In genomic region chr16:50521246-50521900, GRCh38 we compare ENCODE assay signal across 14 cellular contexts.
"Had no signal": no experiment of that assay in that cellular context is flagged by ENCODE, and none has a peak within 500 bp of the region (broad histone marks: within the 10 kb centered on the region; RNA-seq: fewer than 3 reads in every experiment).

No MANE protein-coding gene starts in this region.

- H3K27ac ChIP-seq: epithelial cell of prostate, right atrium auricular region, upper lobe of left lung had no signal

- DNase-seq: activated CD8-positive, alpha-beta memory T cell treated with anti-CD3 and anti-CD28 coated beads, Interleukin-2, amount 10 ng/mL, durations not matched to agents 7 days and 5 days; activated gamma-delta T cell; activated T-cell treated with anti-CD3 and anti-CD28 coated beads, Interleukin-2, amount 50 U/mL, for 4 hours; effector memory CD8-positive, alpha-beta T cell; left colon; small intestine; stimulated activated naive CD8-positive, alpha-beta T cell treated with anti-CD3 and anti-CD28 coated beads, Interleukin-15, Interleukin-2, amounts not matched to agents 100 U/mL and 50 U/mL, for 24 hours; T-helper 9 cell; upper lobe of left lung had no signal

- H3K4me3 ChIP-seq: right atrium auricular region, upper lobe of left lung had no signal

- H3K4me1 ChIP-seq: right atrium auricular region, upper lobe of left lung had no signal

- H3K36me3 ChIP-seq: right atrium auricular region, upper lobe of left lung had no signal

- ATAC-seq: activated CD4-positive, CD25-positive, alpha-beta regulatory T cell treated with anti-CD3 and anti-CD28 coated beads, Interleukin-2, amount 50 U/mL, for 24 hours; activated CD8-positive, alpha-beta memory T cell treated with anti-CD3 and anti-CD28 coated beads, Interleukin-2, amount 10 ng/mL, durations not matched to agents 7 days and 5 days; activated naive CD4-positive, alpha-beta T cell treated with anti-CD3 and anti-CD28 coated beads, Interleukin-2, amount 50 U/mL, for 72 hours; activated T-cell treated with anti-CD3 and anti-CD28 coated beads, Interleukin-2, amount 50 U/mL, for 4 hours; effector memory CD8-positive, alpha-beta T cell; left colon; stimulated activated naive CD8-positive, alpha-beta T cell treated with anti-CD3 and anti-CD28 coated beads, Interleukin-15, Interleukin-2, amounts not matched to agents 100 U/mL and 50 U/mL, for 24 hours had no signal

- H3K4me3 Mint-ChIP-seq: activated CD8-positive, alpha-beta memory T cell treated with anti-CD3 and anti-CD28 coated beads, Interleukin-2, amount 10 ng/mL, durations not matched to agents 7 days and 5 days; activated T-cell treated with anti-CD3 and anti-CD28 coated beads, Interleukin-2, amount 50 U/mL, for 4 hours; effector memory CD8-positive, alpha-beta T cell had no signal

- H3K27ac Mint-ChIP-seq: activated CD8-positive, alpha-beta memory T cell treated with anti-CD3 and anti-CD28 coated beads, Interleukin-2, amount 10 ng/mL, durations not matched to agents 7 days and 5 days; activated naive CD4-positive, alpha-beta T cell treated with anti-CD3 and anti-CD28 coated beads, Interleukin-2, amount 50 U/mL, for 72 hours; brain; effector memory CD8-positive, alpha-beta T cell had no signal

- H3K4me1 Mint-ChIP-seq: activated CD8-positive, alpha-beta memory T cell treated with anti-CD3 and anti-CD28 coated beads, Interleukin-2, amount 10 ng/mL, durations not matched to agents 7 days and 5 days; brain had no signal

- H3K27me3 ChIP-seq: right atrium auricular region, upper lobe of left lung had no signal
